ENCODE assay signal across 11 cellular contexts in genomic region chr14:91352696-91353692, GRCh38.
DNase-seq lines count a peak whose midpoint lies in the region; ATAC-seq and FAIRE-seq lines count a peak whose summit lies in the region.
"Had no signal": no experiment of that assay in that cellular context is flagged by ENCODE, and none has a peak within 500 bp of the region (broad histone marks: within the 10 kb centered on the region; RNA-seq: fewer than 3 reads in every experiment).

No MANE protein-coding gene starts in this region.

- no peak for FAIRE-seq in GM19239 (lab: Jason Lieb, UNC)
- FAIRE-seq: endothelial cell of umbilical vein, urothelium cell line had no signal

- H3K27ac Mint-ChIP-seq in activated naive CD4-positive, alpha-beta T cell treated with anti-CD3 and anti-CD28 coated beads, Interleukin-2, amount 50 U/mL, for 24 hours, result peak overlapping the region; percentile 85
- H3K27ac Mint-ChIP-seq in activated naive CD4-positive, alpha-beta T cell treated with anti-CD3 and anti-CD28 coated beads, Interleukin-2, amount 50 U/mL, for 72 hours, result peak overlapping the region in 1 of 2 donors; percentile 77
- peak overlapping the region; percentile 63 for H3K27ac Mint-ChIP-seq in activated CD8-positive, alpha-beta T cell treated with anti-CD3 and anti-CD28 coated beads, Interleukin-2, amount 10 ng/mL, durations not matched to agents 7 days and 5 days

- H3K36me3 ChIP-seq in stomach smooth muscle (ENCODE audit: control insufficient read depth in 2 of 2, insufficient read depth in 2 of 2, low read length in 2 of 2), result no peaks in the 10 kb centered on the region
- H3K36me3 ChIP-seq: ascending aorta had no signal

- CTCF ChIA-PET in activated CD8-positive, alpha-beta T cell treated with anti-CD3 and anti-CD28 coated beads, Interleukin-2, amount 10 ng/mL, durations not matched to agents 7 days and 5 days (lab: Charles Lee), result interaction anchor here (1.3 to 12.8 kb wide), 5 partner anchors 18 to 65 kb away, joined by 3 to 190 read pairs (median 83); partner anchors contain the start of gene CCDC88C

- H3K4me1 ChIP-seq in stomach smooth muscle (ENCODE audit: control insufficient read depth, insufficient read depth, low read length), result peaks cover 31% of the 10 kb centered on the region
- H3K4me1 ChIP-seq: ascending aorta had no signal

- POLR2A ChIA-PET in activated CD8-positive, alpha-beta T cell treated with anti-CD3 and anti-CD28 coated beads, Interleukin-2, amount 10 ng/mL, durations not matched to agents 7 days and 5 days (lab: Charles Lee), result interaction anchor here (0.9 to 4.9 kb wide), 4 partner anchors 10 to 108 kb away, joined by 3 to 34 read pairs (median 6); partner anchors contain the start of gene CCDC88C

- peaks cover 4% of the 10 kb centered on the region for H3K36me3 Mint-ChIP-seq in activated naive CD4-positive, alpha-beta T cell treated with anti-CD3 and anti-CD28 coated beads, Interleukin-2, amount 50 U/mL, for 24 hours
- peaks cover 6 to 34% of the 10 kb centered on the region in 2 donors for H3K36me3 Mint-ChIP-seq in activated naive CD4-positive, alpha-beta T cell treated with anti-CD3 and anti-CD28 coated beads, Interleukin-2, amount 50 U/mL, for 72 hours
- H3K36me3 Mint-ChIP-seq in activated CD8-positive, alpha-beta T cell treated with anti-CD3 and anti-CD28 coated beads, Interleukin-2, amount 10 ng/mL, durations not matched to agents 7 days and 5 days (ENCODE audit: low read depth), result peaks cover 78% of the 10 kb centered on the region

- H3K4me1 Mint-ChIP-seq in activated naive CD4-positive, alpha-beta T cell treated with anti-CD3 and anti-CD28 coated beads, Interleukin-2, amount 50 U/mL, for 24 hours, result peaks cover 96% of the 10 kb centered on the region
- peaks cover 97% of the 10 kb centered on the region for H3K4me1 Mint-ChIP-seq in activated CD8-positive, alpha-beta T cell treated with anti-CD3 and anti-CD28 coated beads, Interleukin-2, amount 10 ng/mL, durations not matched to agents 7 days and 5 days (ENCODE audit: low read depth)

- H3K4me3 ChIP-seq in stomach smooth muscle (ENCODE audit: low read length in 2 of 2), result peak overlapping the region; percentile 20 to 47

- DNase-seq in activated naive CD4-positive, alpha-beta T cell treated with anti-CD3 and anti-CD28 coated beads, Interleukin-2, amount 50 U/mL, for 72 hours (ENCODE audit: low spot score in 2 of 2), result no peak
- no peak for DNase-seq in activated CD8-positive, alpha-beta T cell treated with anti-CD3 and anti-CD28 coated beads, Interleukin-2, amount 10 ng/mL, durations not matched to agents 7 days and 5 days
- DNase-seq in kidney tubule cell (ENCODE audit: low spot score) (peak; percentile 25), GM19239 (ENCODE audit: insufficient read length, low spot score) (no peak), putamen (ENCODE audit: low spot score) (no peak), KG1 (lab: John Stamatoyannopoulos, UW) (no peak)

- H3K9ac ChIP-seq in stomach smooth muscle (ENCODE audit: low read length in 2 of 2), result peak overlapping the region; percentile 47 to 56

- peak overlapping the region; percentile 87 for H3K4me3 Mint-ChIP-seq in activated naive CD4-positive, alpha-beta T cell treated with anti-CD3 and anti-CD28 coated beads, Interleukin-2, amount 50 U/mL, for 24 hours
- H3K4me3 Mint-ChIP-seq in activated CD8-positive, alpha-beta T cell treated with anti-CD3 and anti-CD28 coated beads, Interleukin-2, amount 10 ng/mL, durations not matched to agents 7 days and 5 days, result no peak overlapping the region

- no peaks in the 10 kb centered on the region for H3K27me3 Mint-ChIP-seq in activated naive CD4-positive, alpha-beta T cell treated with anti-CD3 and anti-CD28 coated beads, Interleukin-2, amount 50 U/mL, for 24 hours
- no peaks in the 10 kb centered on the region for H3K27me3 Mint-ChIP-seq in activated CD8-positive, alpha-beta T cell treated with anti-CD3 and anti-CD28 coated beads, Interleukin-2, amount 10 ng/mL, durations not matched to agents 7 days and 5 days (ENCODE audit: low read depth)

- no peaks in the 10 kb centered on the region for H3K9me3 ChIP-seq in stomach smooth muscle (ENCODE audit: control insufficient read depth in 2 of 2, low read length in 2 of 2)
- H3K9me3 ChIP-seq: ascending aorta had no signal

- no peaks in the 10 kb centered on the region for H3K9me3 Mint-ChIP-seq in activated naive CD4-positive, alpha-beta T cell treated with anti-CD3 and anti-CD28 coated beads, Interleukin-2, amount 50 U/mL, for 24 hours
- H3K9me3 Mint-ChIP-seq in activated naive CD4-positive, alpha-beta T cell treated with anti-CD3 and anti-CD28 coated beads, Interleukin-2, amount 50 U/mL, for 72 hours, result no peaks in the 10 kb centered on the region
- no peaks in the 10 kb centered on the region for H3K9me3 Mint-ChIP-seq in activated CD8-positive, alpha-beta T cell treated with anti-CD3 and anti-CD28 coated beads, Interleukin-2, amount 10 ng/mL, durations not matched to agents 7 days and 5 days (ENCODE audit: insufficient read depth)

- peak overlapping the region; percentile 79 for H3K27ac ChIP-seq in stomach smooth muscle (ENCODE audit: low read length)
- H3K27ac ChIP-seq: ascending aorta had no signal

- ATAC-seq in activated naive CD4-positive, alpha-beta T cell treated with anti-CD3 and anti-CD28 coated beads, Interleukin-2, amount 50 U/mL, for 72 hours, result no peak
- no peak for ATAC-seq in activated CD8-positive, alpha-beta T cell treated with anti-CD3 and anti-CD28 coated beads, Interleukin-2, amount 10 ng/mL, durations not matched to agents 7 days and 5 days

- no peaks in the 10 kb centered on the region for H3K27me3 ChIP-seq in stomach smooth muscle (ENCODE audit: control insufficient read depth in 1 of 2, insufficient read depth in 2 of 2, low read length in 2 of 2)
- H3K27me3 ChIP-seq: ascending aorta had no signal
